In genomic region chr2:88654714-88655113, GRCh38 we compare ENCODE assay signal across 2 cellular contexts.
A peak's percentile ranks its signal among the peaks of the same experiment; 100 is the strongest.
TF ChIP-seq lines count a peak whose summit lies in the region.

No MANE protein-coding gene starts in this region.

TF ChIP-seq in HepG2, 621 proteins besides CTCF, POLR2A, EP300 and RAD21:
- TF ChIP-seq ATF4 (CRISPR knock-in tag; IDR thresholded peaks at IDR 0.05) (peak in 1 of 2 experiments; percentile 44; a peak in 1 of 4 replicates), MIXL1 (CRISPR knock-in tag; IDR thresholded peaks at IDR 0.05) (no peak), USF2 (IDR thresholded peaks at IDR 0.05; ENCODE audit: low read depth, low read length) (no peak), USF2 (CRISPR knock-in tag; IDR thresholded peaks at IDR 0.05; ENCODE audit: borderline replicate concordance) (no peak), CEBPB (IDR thresholded peaks at IDR 0.05; ENCODE audit: borderline replicate concordance, low read depth, low read length) (peak; percentile 71; the same call in 1 of the 2 replicates), KDM4B (CRISPR knock-in tag; IDR thresholded peaks at IDR 0.05) (no peak), HNRNPUL1 (IDR thresholded peaks at IDR 0.05; ENCODE audit: low read depth, low read length) (no peak), KLF16 (CRISPR knock-in tag; IDR thresholded peaks at IDR 0.05) (no peak), TRIM24 (CRISPR knock-in tag; IDR thresholded peaks at IDR 0.05) (no peak), ZNF878 (CRISPR knock-in tag; IDR thresholded peaks at IDR 0.05) (no peak)

TF ChIP-seq in WTC11, 78 proteins besides CTCF, POLR2A, EP300 and RAD21:
- TF ChIP-seq GABPB1 (CRISPR knock-in tag; IDR thresholded peaks at IDR 0.05) (peak; percentile 54; the same call in 1 of the 2 replicates), MYBL2 (CRISPR knock-in tag; IDR thresholded peaks at IDR 0.05) (no peak)
TF ChIP-seq in WTC11: peak in this region for 1.
